ENCODE assay signal across 12 cellular contexts in genomic region chr9:135344523-135344901, GRCh38.
"Had no signal": no experiment of that assay in that cellular context is flagged by ENCODE, and none has a peak within 500 bp of the region (broad histone marks: within the 10 kb centered on the region; RNA-seq: fewer than 3 reads in every experiment).

No MANE protein-coding gene starts in this region.

- H3K27ac ChIP-seq: neutrophil, parathyroid adenoma, thyroid gland had no signal

- H3K9me3 Mint-ChIP-seq: activated B cell treated with CpG ODN at 0.5 μM for 24 hours; activated naive CD4-positive, alpha-beta T cell treated with anti-CD3 and anti-CD28 coated beads for 36 hours; activated naive CD8-positive, alpha-beta T cell treated with anti-CD3 and anti-CD28 coated beads, Interleukin-2, amount 10 ng/mL, durations not matched to agents 7 days and 5 days; activated T-cell treated with anti-CD3 and anti-CD28 coated beads, Interleukin-2, amount 50 U/mL, for 72 hours; mesothelial cell of epicardium; naive thymus-derived CD8-positive, alpha-beta T cell had no signal

- H3K36me3 Mint-ChIP-seq: activated naive CD8-positive, alpha-beta T cell treated with anti-CD3 and anti-CD28 coated beads, Interleukin-2, amount 10 ng/mL, durations not matched to agents 7 days and 5 days; mesothelial cell of epicardium; naive thymus-derived CD8-positive, alpha-beta T cell had no signal

- H3K4me1 Mint-ChIP-seq: activated B cell treated with CpG ODN at 0.5 μM for 24 hours; activated CD4-positive, alpha-beta T cell treated with anti-CD3 and anti-CD28 coated beads for 36 hours; activated naive CD8-positive, alpha-beta T cell treated with anti-CD3 and anti-CD28 coated beads, Interleukin-2, amount 10 ng/mL, durations not matched to agents 7 days and 5 days; naive thymus-derived CD8-positive, alpha-beta T cell had no signal

- DNase-seq: amniotic stem cell, cortex of kidney had no signal

- H3K27ac Mint-ChIP-seq: activated B cell treated with CpG ODN at 0.5 μM for 24 hours; activated CD4-positive, alpha-beta T cell treated with anti-CD3 and anti-CD28 coated beads for 36 hours; activated naive CD4-positive, alpha-beta T cell treated with anti-CD3 and anti-CD28 coated beads for 36 hours; activated naive CD8-positive, alpha-beta T cell treated with anti-CD3 and anti-CD28 coated beads, Interleukin-2, amount 10 ng/mL, durations not matched to agents 7 days and 5 days; activated T-cell treated with anti-CD3 and anti-CD28 coated beads, Interleukin-2, amount 50 U/mL, for 72 hours; mesothelial cell of epicardium; naive thymus-derived CD8-positive, alpha-beta T cell had no signal

- H3K4me3 Mint-ChIP-seq: activated B cell treated with CpG ODN at 0.5 μM for 24 hours; activated CD4-positive, alpha-beta T cell treated with anti-CD3 and anti-CD28 coated beads for 36 hours; activated naive CD4-positive, alpha-beta T cell treated with anti-CD3 and anti-CD28 coated beads for 36 hours; activated naive CD8-positive, alpha-beta T cell treated with anti-CD3 and anti-CD28 coated beads, Interleukin-2, amount 10 ng/mL, durations not matched to agents 7 days and 5 days; activated T-cell treated with anti-CD3 and anti-CD28 coated beads, Interleukin-2, amount 50 U/mL, for 72 hours; mesothelial cell of epicardium; naive thymus-derived CD8-positive, alpha-beta T cell had no signal
